ENCODE assay signal across 17 cellular contexts in genomic region chr3:171175840-171176239, GRCh38.
DNase-seq lines count a peak whose midpoint lies in the region; ATAC-seq and TF ChIP-seq lines count a peak whose summit lies in the region.
"Had no signal": no experiment of that assay in that cellular context is flagged by ENCODE, and none has a peak within 500 bp of the region (broad histone marks: within the 10 kb centered on the region; RNA-seq: fewer than 3 reads in every experiment).

No MANE protein-coding gene starts in this region.

- H3K79me2 ChIP-seq in smooth muscle cell (ENCODE audit: low read depth), result no peaks in the 10 kb centered on the region

- H2AFZ ChIP-seq in smooth muscle cell (ENCODE audit: low read depth), result no peak overlapping the region

- peak overlapping the region; percentile 12 to 32 for H3K4me3 ChIP-seq in right atrium auricular region
- peak overlapping the region; percentile 34 for H3K4me3 ChIP-seq in smooth muscle cell
- H3K4me3 ChIP-seq in HAP-1, result no peak overlapping the region

- WGBS in smooth muscle cell (ENCODE audit: low lambda C conversion rate), result 60% methylated on average over 4 of the region's 4 CpGs

- H3K27ac Mint-ChIP-seq in central memory CD8-positive, alpha-beta T cell (ENCODE audit: low read depth), result peak overlapping the region; percentile 42
- no peak overlapping the region for H3K27ac Mint-ChIP-seq in CD14-positive monocyte
- H3K27ac Mint-ChIP-seq: memory B cell; stimulated activated memory B cell treated with anti-CD40 and anti-IgM and Interleukin-4, amounts not matched to agents 10 μg/mL and 1 μg/mL and 100 μg/mL, for 72 hours had no signal

- no peak overlapping the region for H3K4me3 Mint-ChIP-seq in central memory CD8-positive, alpha-beta T cell
- H3K4me3 Mint-ChIP-seq in CD14-positive monocyte, result no peak overlapping the region
- H3K4me3 Mint-ChIP-seq: memory B cell; stimulated activated memory B cell treated with anti-CD40 and anti-IgM and Interleukin-4, amounts not matched to agents 10 μg/mL and 1 μg/mL and 100 μg/mL, for 72 hours had no signal

- peaks cover 12% of the 10 kb centered on the region for H3K4me1 Mint-ChIP-seq in central memory CD8-positive, alpha-beta T cell
- peaks cover 36% of the 10 kb centered on the region for H3K4me1 Mint-ChIP-seq in CD14-positive monocyte
- H3K4me1 Mint-ChIP-seq: memory B cell; stimulated activated memory B cell treated with anti-CD40 and anti-IgM and Interleukin-4, amounts not matched to agents 10 μg/mL and 1 μg/mL and 100 μg/mL, for 72 hours had no signal

- H3K4me1 ChIP-seq in right atrium auricular region, result peaks cover 0 to 16% of the 10 kb centered on the region in 2 donors
- peaks cover 14% of the 10 kb centered on the region for H3K4me1 ChIP-seq in smooth muscle cell (ENCODE audit: low read depth)
- no peaks in the 10 kb centered on the region for H3K4me1 ChIP-seq in HAP-1

- no peaks in the 10 kb centered on the region for H3K9me3 Mint-ChIP-seq in central memory CD8-positive, alpha-beta T cell
- H3K9me3 Mint-ChIP-seq in CD14-positive monocyte, result peaks cover 0 to 7% (median 0%) of the 10 kb centered on the region in 7 donors
- H3K9me3 Mint-ChIP-seq: memory B cell; stimulated activated memory B cell treated with anti-CD40 and anti-IgM and Interleukin-4, amounts not matched to agents 10 μg/mL and 1 μg/mL and 100 μg/mL, for 72 hours had no signal

- no peak for ATAC-seq in central memory CD8-positive, alpha-beta T cell (replicated peaks; ENCODE audit: extremely low read depth, poor library complexity, severe bottlenecking)
- ATAC-seq in GM21619 (IDR thresholded peaks at IDR 0.05; ENCODE audit: unreplicated experiment) (no peak), HG02623 (IDR thresholded peaks at IDR 0.05; ENCODE audit: unreplicated experiment) (no peak)
- ATAC-seq: SK-N-SH treated with all-trans-retinoic acid at 6 μM for 48 hours had no signal

- no peaks in the 10 kb centered on the region for H4K20me1 ChIP-seq in smooth muscle cell (ENCODE audit: low read depth)

- no peaks in the 10 kb centered on the region for H3K9me3 ChIP-seq in right atrium auricular region
- H3K9me3 ChIP-seq in smooth muscle cell (replicated peaks; ENCODE audit: low read depth), result no peaks in the 10 kb centered on the region
- no peaks in the 10 kb centered on the region for H3K9me3 ChIP-seq in HAP-1

- H3K4me2 ChIP-seq in smooth muscle cell, result peak overlapping the region; percentile 78

- H3K27ac ChIP-seq in right atrium auricular region (peak overlapping the region; percentile 58 to 76), smooth muscle cell (ENCODE audit: low read depth) (peak overlapping the region; percentile 44)
- H3K27ac ChIP-seq: HL-60 had no signal

- H3F3A ChIP-seq in smooth muscle cell (ENCODE audit: low read depth), result no peaks in the 10 kb centered on the region

- H3K27me3 ChIP-seq in right atrium auricular region (no peaks in the 10 kb centered on the region), smooth muscle cell (ENCODE audit: low read depth) (no peaks in the 10 kb centered on the region), HAP-1 (ENCODE audit: low read depth) (no peaks in the 10 kb centered on the region)

- TF ChIP-seq CTCF in right atrium auricular region (IDR thresholded peaks at IDR 0.05), result no peak
- no peak for TF ChIP-seq CTCF in smooth muscle cell (IDR thresholded peaks at IDR 0.05; ENCODE audit: borderline replicate concordance, insufficient read depth, poor library complexity, severe bottlenecking)
- no peak for TF ChIP-seq CTCF in CD14-positive monocyte (IDR thresholded peaks at IDR 0.05)

- H3K36me3 Mint-ChIP-seq in central memory CD8-positive, alpha-beta T cell (ENCODE audit: insufficient read depth), result peaks cover 32% of the 10 kb centered on the region
- H3K36me3 Mint-ChIP-seq in CD14-positive monocyte, result no peaks in the 10 kb centered on the region
- H3K36me3 Mint-ChIP-seq: memory B cell; stimulated activated memory B cell treated with anti-CD40 and anti-IgM and Interleukin-4, amounts not matched to agents 10 μg/mL and 1 μg/mL and 100 μg/mL, for 72 hours had no signal

- intact Hi-C loops in CD14-positive monocyte (cut with micrococcal nuclease), result no loop called here

- no peak overlapping the region for H3K9ac ChIP-seq in smooth muscle cell (ENCODE audit: low read depth)

- H3K36me3 ChIP-seq in right atrium auricular region (no peaks in the 10 kb centered on the region), smooth muscle cell (ENCODE audit: low read depth) (no peaks in the 10 kb centered on the region), HAP-1 (replicated peaks) (no peaks in the 10 kb centered on the region)

- in situ Hi-C loops in HAP-1 (cut with MboI; ENCODE audit: low sequenced_read_pairs), result loop anchor here (25.0 kb wide), 1 partner anchor 386 kb away; no protein-coding TSS in a partner anchor

- DNase-seq in GM04504 (ENCODE audit: low read depth) (peak; percentile 48), right atrium auricular region (ENCODE audit: low spot score) (no peak), smooth muscle cell (lab: John Stamatoyannopoulos, UW; ENCODE audit: unreplicated experiment) (no peak), HAP-1 (ENCODE audit: low spot score in 2 of 2) (no peak), CD14-positive monocyte (ENCODE audit: low spot score) (no peak)
- no peak for DNase-seq in central memory CD8-positive, alpha-beta T cell (ENCODE audit: low spot score in 2 of 2)
- DNase-seq: activated CD4-positive, CD25-positive, alpha-beta regulatory T cell; activated T-cell treated with anti-CD3 and anti-CD28 coated beads for 4 hours; CD4-positive, alpha-beta memory T cell; NCI-H2081 treated with DMSO at 0.1 percent for 48 hours; stimulated activated CD4-positive, alpha-beta T cell treated with anti-CD3 and anti-CD28 coated beads, Interleukin-2, amount 100 ng/mL, for 48 hours had no signal

- no peaks in the 10 kb centered on the region for H3K27me3 Mint-ChIP-seq in central memory CD8-positive, alpha-beta T cell
- peaks cover 0 to 2% (median 0%) of the 10 kb centered on the region in 3 donors for H3K27me3 Mint-ChIP-seq in CD14-positive monocyte (ENCODE audit: low read depth in 3 of 3)
- H3K27me3 Mint-ChIP-seq: CD4-positive, alpha-beta memory T cell; memory B cell; stimulated activated memory B cell treated with anti-CD40 and anti-IgM and Interleukin-4, amounts not matched to agents 10 μg/mL and 1 μg/mL and 100 μg/mL, for 72 hours had no signal
